In the genomic region with DNA sequence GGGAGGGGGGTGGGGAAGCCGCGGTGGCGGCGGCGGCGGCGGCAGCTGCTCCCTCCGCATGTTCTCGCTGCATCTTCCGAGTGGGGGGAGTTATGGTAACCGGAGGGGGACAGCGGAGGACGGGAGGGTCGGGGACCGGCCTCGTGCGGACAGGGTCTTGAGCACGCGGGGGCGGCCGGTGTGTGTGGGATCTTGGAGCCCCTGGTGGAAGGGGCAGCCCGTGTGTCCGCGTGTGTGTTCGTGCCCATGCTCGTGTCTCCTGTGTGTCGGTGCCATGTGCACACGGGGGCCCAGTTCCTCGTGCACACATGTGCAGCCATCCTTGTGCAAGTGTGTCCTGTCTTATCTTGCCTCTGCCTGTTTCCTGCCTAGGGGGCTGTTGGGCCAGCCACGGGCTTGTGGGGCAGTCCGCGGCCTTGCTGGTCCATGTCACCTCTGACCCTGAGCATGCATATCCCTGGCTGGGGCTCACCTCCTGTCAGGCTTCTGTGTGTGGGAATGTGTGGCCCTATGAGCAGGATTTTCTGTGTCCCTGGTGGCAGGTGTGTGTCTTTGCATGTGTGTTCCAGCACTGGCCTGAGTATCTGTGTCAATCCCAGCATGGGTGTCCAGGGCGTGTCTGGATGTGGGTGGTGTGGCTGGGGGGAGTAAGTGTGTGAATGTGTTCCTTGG, we compare ENCODE assay signal across 8 cellular contexts. TPM values are rescaled to one million over a fixed set of nuclear protein-coding genes. Genes with fewer than 3 reads are reported as not detected.
DNase-seq lines count a peak whose midpoint lies in the region; ATAC-seq and TF ChIP-seq lines count a peak whose summit lies in the region.

No MANE protein-coding gene starts in this region.

- H3K27ac Mint-ChIP-seq in chondrocyte (ENCODE audit: unreplicated experiment), result peak overlapping the region; percentile 59

- H3K4me3 ChIP-seq in BLaER1 treated with 17β-estradiol and CSF1 and Interleukin-3, amounts not matched to agents 10 nM and 100 nM, result peak overlapping the region; percentile 64 to 80 (median 72)
- H3K4me3 ChIP-seq in GM23248 (peak overlapping the region; percentile 89), SK-N-MC (peak overlapping the region; percentile 83), lung (peak overlapping the region; percentile 29), thymus (ENCODE audit: low read length) (peak overlapping the region; percentile 84)

- in situ Hi-C loops in GM23248 (cut with MboI), result no loop called here

- peaks cover 74 to 82% (median 78%) of the 10 kb centered on the region in 10 experiments for H3K4me1 ChIP-seq in BLaER1 treated with 17β-estradiol and CSF1 and Interleukin-3, amounts not matched to agents 10 nM and 100 nM
- peaks cover 22% of the 10 kb centered on the region for H3K4me1 ChIP-seq in GM23248 (ENCODE audit: insufficient read depth)
- H3K4me1 ChIP-seq in lung (ENCODE audit: control insufficient read depth in 2 of 2, insufficient read depth in 2 of 2, low read length in 2 of 2), result peaks cover 9 to 26% of the 10 kb centered on the region in 2 donors
- peaks cover 50% of the 10 kb centered on the region for H3K4me1 ChIP-seq in thymus (ENCODE audit: control insufficient read depth, insufficient read depth, low read length)

- peaks cover 41% of the 10 kb centered on the region for H3F3A ChIP-seq in GM23248 (ENCODE audit: insufficient read depth)

- H2AFZ ChIP-seq in GM23248, result no peak overlapping the region

- peak overlapping the region; percentile 83 to 100 (median 98) for H3K4me2 ChIP-seq in BLaER1 treated with 17β-estradiol and CSF1 and Interleukin-3, amounts not matched to agents 10 nM and 100 nM
- peak overlapping the region; percentile 64 for H3K4me2 ChIP-seq in GM23248 (ENCODE audit: unreplicated experiment)

- H3K9ac ChIP-seq in BLaER1 treated with 17β-estradiol and CSF1 and Interleukin-3, amounts not matched to agents 10 nM and 100 nM, result peak overlapping the region; percentile 38 to 82 (median 73); a peak in 21 of 22 replicates
- H3K9ac ChIP-seq in GM23248 (peak overlapping the region; percentile 81), SK-N-MC (ENCODE audit: insufficient read length) (peak overlapping the region; percentile 7)

- no peaks in the 10 kb centered on the region for H3K9me3 ChIP-seq in BLaER1 treated with 17β-estradiol and CSF1 and Interleukin-3, amounts not matched to agents 10 nM and 100 nM (replicated peaks in 1 of 11)
- no peaks in the 10 kb centered on the region for H3K9me3 ChIP-seq in GM23248 (ENCODE audit: low read depth)
- H3K9me3 ChIP-seq in SK-N-MC (ENCODE audit: low read depth, low read length), result no peaks in the 10 kb centered on the region
- no peaks in the 10 kb centered on the region for H3K9me3 ChIP-seq in lung (ENCODE audit: control insufficient read depth in 2 of 2, insufficient read depth in 1 of 2, low read length in 1 of 2)
- no peaks in the 10 kb centered on the region for H3K9me3 ChIP-seq in thymus (ENCODE audit: control insufficient read depth)

- peaks cover 9% of the 10 kb centered on the region for H3K36me3 Mint-ChIP-seq in chondrocyte (ENCODE audit: low read depth)

- H3K9me3 Mint-ChIP-seq in chondrocyte (ENCODE audit: low read depth), result no peaks in the 10 kb centered on the region

- peaks cover 0 to 14% (median 0%) of the 10 kb centered on the region in 11 experiments; a peak in 4 of 22 replicates for H4K20me1 ChIP-seq in BLaER1 treated with 17β-estradiol and CSF1 and Interleukin-3, amounts not matched to agents 10 nM and 100 nM
- H4K20me1 ChIP-seq in GM23248 (ENCODE audit: insufficient read depth), result no peaks in the 10 kb centered on the region

- TF ChIP-seq CTCF in chondrocyte (IDR thresholded peaks at IDR 0.05) (peak; percentile 64), lung (IDR thresholded peaks at IDR 0.05; ENCODE audit: control extremely low read depth, extremely low read depth) (no peak)

- no peaks in the 10 kb centered on the region for H3K9me2 ChIP-seq in GM23248 (ENCODE audit: insufficient read depth)

- WGBS in GM23248 (ENCODE audit: low coverage in 1 of 2, low lambda C conversion rate in 2 of 2, missing lambda C conversion rate in 2 of 2), 2 experiments, result 17 to 24% methylated on average over 18 to 33 of the region's 33 CpGs
- 2 to 5% methylated on average over 30 to 33 of the region's 33 CpGs for WGBS in lung, 2 donors
- WGBS in thymus, result 5% methylated on average over 33 of the region's 33 CpGs

- peak overlapping the region in 9 of 11 experiments; percentile 54 to 70 (median 63); a peak in 15 of 22 replicates for H3K27ac ChIP-seq in BLaER1 treated with 17β-estradiol and CSF1 and Interleukin-3, amounts not matched to agents 10 nM and 100 nM
- H3K27ac ChIP-seq in GM23248 (no peak overlapping the region), SK-N-MC (peak overlapping the region; percentile 6; the same call in 1 of the 2 replicates), lung (ENCODE audit: low read depth in 1 of 2, low read length in 1 of 2) (peak overlapping the region in 1 of 2 donors; percentile 83), thymus (ENCODE audit: low read depth) (peak overlapping the region; percentile 93)

- H3K4me3 Mint-ChIP-seq in chondrocyte (ENCODE audit: unreplicated experiment), result peak overlapping the region; percentile 70

- H3K79me2 ChIP-seq in GM23248 (ENCODE audit: insufficient read depth), result peaks cover 57% of the 10 kb centered on the region

- peak; percentile 75 for DNase-seq in GM23248
- DNase-seq in SK-N-MC (ENCODE audit: low read depth, low spot score), result no peak
- no peak for DNase-seq in chondrocyte (ENCODE audit: low spot score)
- DNase-seq in lung (ENCODE audit: low spot score), result no peak

- no peaks in the 10 kb centered on the region; a peak in 1 of 22 replicates for H3K27me3 ChIP-seq in BLaER1 treated with 17β-estradiol and CSF1 and Interleukin-3, amounts not matched to agents 10 nM and 100 nM
- no peaks in the 10 kb centered on the region for H3K27me3 ChIP-seq in GM23248 (replicated peaks; ENCODE audit: insufficient read depth)
- H3K27me3 ChIP-seq in lung (ENCODE audit: control insufficient read depth, insufficient read depth), result no peaks in the 10 kb centered on the region
- H3K27me3 ChIP-seq in thymus (ENCODE audit: control insufficient read depth, insufficient read depth), result no peaks in the 10 kb centered on the region

- H3K36me3 ChIP-seq in BLaER1 treated with 17β-estradiol and CSF1 and Interleukin-3, amounts not matched to agents 10 nM and 100 nM, result no peaks in the 10 kb centered on the region
- H3K36me3 ChIP-seq in GM23248 (ENCODE audit: low read depth) (no peaks in the 10 kb centered on the region), SK-N-MC (ENCODE audit: insufficient read depth, low read length) (no peaks in the 10 kb centered on the region), lung (ENCODE audit: control insufficient read depth in 2 of 2, insufficient read depth in 2 of 2, low read length in 2 of 2) (no peaks in the 10 kb centered on the region), thymus (ENCODE audit: control insufficient read depth, insufficient read depth) (no peaks in the 10 kb centered on the region)

- H3K4me1 Mint-ChIP-seq in chondrocyte (ENCODE audit: low read depth), result peaks cover 76% of the 10 kb centered on the region

- ATAC-seq in lung (ENCODE audit: insufficient read depth, low FRiP score) (no peak), GM21825 (IDR thresholded peaks at IDR 0.05; ENCODE audit: unreplicated experiment) (no peak), HG03175 (IDR thresholded peaks at IDR 0.05; ENCODE audit: unreplicated experiment) (no peak)

- H3K27me3 Mint-ChIP-seq in chondrocyte (ENCODE audit: low read depth), result no peaks in the 10 kb centered on the region

RNA-seq across cellular contexts. Expression of gene SYNGAP1, which starts 8.5 kb away (rescaled TPM):
- 2.8 and 3.7 TPM in 2 replicates for total RNA-seq in GM23248 (2014; rRNA removed; shearing (Covaris generic))
- polyA plus RNA-seq in GM23248 (2016; fragmentation: Nextera tagmentation; extraction: Ambion mirVana) (0.42 and 0.65 TPM in 2 replicates), lung (10 to 100 TPM in 1 of 2 donors, 1 to 10 TPM in 1; 9.2 to 13.2 TPM), thymus (26.7 TPM)
- total RNA-seq in chondrocyte (24.2 to 32.6 TPM (median 24.7 TPM) in 3 replicates), lung (10 to 100 TPM; 10.8 to 32.0 TPM)

RNA-seq across cellular contexts. Expression of gene CUTA, which starts 10.4 kb away (rescaled TPM):
- 197 and 204 TPM in 2 replicates for total RNA-seq in GM23248 (2014; rRNA removed; shearing (Covaris generic))
- polyA plus RNA-seq in GM23248 (2016; fragmentation: Nextera tagmentation; extraction: Ambion mirVana), result 397 and 404 TPM in 2 replicates
- 204 to 241 TPM (median 218 TPM) in 3 replicates for total RNA-seq in chondrocyte
- total RNA-seq in lung, result 100 to 1,000 TPM in 1 of 2 donors, 10 to 100 TPM in 1; 88.7 to 134 TPM
- 100 to 1,000 TPM; 122 to 275 TPM for polyA plus RNA-seq in lung
- polyA plus RNA-seq in thymus, result 199 TPM

RNA-seq across cellular contexts. Expression of gene PHF1, which starts 17.5 kb away (rescaled TPM):
- 39.8 and 44.9 TPM in 2 replicates for total RNA-seq in GM23248 (2014; rRNA removed; shearing (Covaris generic))
- polyA plus RNA-seq in GM23248 (2016; fragmentation: Nextera tagmentation; extraction: Ambion mirVana), result 24.5 TPM in 2 replicates
- 39.0 to 43.2 TPM (median 42.7 TPM) in 3 replicates for total RNA-seq in chondrocyte
- 10 to 100 TPM; 30.9 to 49.3 TPM for total RNA-seq in lung
- 100 to 1,000 TPM in 1 of 2 donors, 10 to 100 TPM in 1; 40.8 to 121 TPM for polyA plus RNA-seq in lung
- polyA plus RNA-seq in thymus, result 141 TPM

RNA-seq across cellular contexts. Expression of gene ZBTB9, which starts 26.0 kb away (rescaled TPM):
- total RNA-seq in GM23248 (2014; rRNA removed; shearing (Covaris generic)), result 2.0 and 3.5 TPM in 2 replicates
- polyA plus RNA-seq in GM23248 (2016; fragmentation: Nextera tagmentation; extraction: Ambion mirVana) (7.0 and 7.3 TPM in 2 replicates), lung (1 to 10 TPM; 4.1 to 4.8 TPM), thymus (9.0 TPM)
- total RNA-seq in chondrocyte (6.8 to 7.8 TPM (median 7.1 TPM) in 3 replicates), lung (1 to 10 TPM; 4.0 to 7.9 TPM)

RNA-seq across cellular contexts. Expression of gene KIFC1, which starts 36.7 kb away (rescaled TPM):
- total RNA-seq in GM23248 (2014; rRNA removed; shearing (Covaris generic)), result 14.4 and 14.5 TPM in 2 replicates
- polyA plus RNA-seq in GM23248 (2016; fragmentation: Nextera tagmentation; extraction: Ambion mirVana), result 3.9 and 4.0 TPM in 2 replicates
- total RNA-seq in chondrocyte, result 7.4 to 10.4 TPM (median 8.1 TPM) in 3 replicates
- total RNA-seq in lung, result 1 to 10 TPM; 2.1 to 4.4 TPM
- polyA plus RNA-seq in lung, result 1 to 10 TPM; 2.6 to 2.7 TPM
- polyA plus RNA-seq in thymus, result 5.5 TPM

Comparison
In these comparisons a context has a peak if more than half of its experiments do, and no peak if none do; other contexts are left out.
1. H3K4me3 ChIP-seq: peak in every context shown above with its lines; median percentile 89 in GM23248; 84 in thymus; 83 in SK-N-MC; 72 in BLaER1 treated with 17β-estradiol and CSF1 and Interleukin-3, amounts not matched to agents 10 nM and 100 nM; 29 in lung.
2. H3K9ac ChIP-seq: peak in every context shown above with its lines; median percentile 81 in GM23248; 73 in BLaER1 treated with 17β-estradiol and CSF1 and Interleukin-3, amounts not matched to agents 10 nM and 100 nM; 7 in SK-N-MC.